ENCODE assay signal across 17 cellular contexts in the genomic region with DNA sequence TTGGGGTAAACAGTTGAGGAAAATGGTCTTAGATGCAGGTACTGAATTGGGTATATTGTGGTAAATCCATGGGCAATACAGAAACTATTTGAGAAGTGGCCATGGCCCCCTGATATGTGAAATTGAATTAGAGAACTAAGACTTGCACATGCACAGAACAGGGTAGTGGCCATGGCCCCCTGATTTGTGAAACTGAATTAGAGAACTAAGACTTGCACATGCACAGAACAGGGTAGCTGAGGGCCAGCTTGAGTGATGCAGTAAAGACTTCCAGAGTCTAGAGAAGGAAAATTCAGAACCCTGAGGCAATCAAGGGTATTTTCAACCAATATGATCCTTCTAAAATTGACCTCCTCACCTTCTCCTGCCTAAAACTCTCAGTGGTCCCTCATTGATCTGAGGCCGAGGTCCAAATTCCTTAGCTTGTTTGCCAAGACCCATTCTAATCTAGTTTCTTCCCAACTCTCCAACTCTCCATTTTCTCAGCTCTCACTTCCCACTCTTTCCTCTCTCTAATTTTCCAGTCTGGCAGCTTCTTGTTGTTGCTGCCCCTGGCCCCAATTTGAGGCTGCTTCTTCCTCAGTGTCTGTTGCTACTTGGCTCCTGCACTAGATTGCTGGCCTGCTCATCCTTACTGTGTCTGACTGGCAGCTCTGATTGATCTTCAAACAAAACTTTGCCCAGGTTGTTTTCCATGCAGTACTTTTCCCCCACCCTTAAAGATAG.
DNase-seq lines count a peak whose midpoint lies in the region; ATAC-seq, FAIRE-seq and TF ChIP-seq lines count a peak whose summit lies in the region.
"Had no signal": no experiment of that assay in that cellular context is flagged by ENCODE, and none has a peak within 500 bp of the region (broad histone marks: within the 10 kb centered on the region; RNA-seq: fewer than 3 reads in every experiment).

No MANE protein-coding gene starts in this region.

- CTCF ChIA-PET in Caco-2 (lab: Charles Lee) (no interaction called here), HEK293 (lab: Yijun Ruan, JAX) (interaction anchor here (0.8 to 1.0 kb wide), 2 partner anchors 26 to 69 kb away, joined by 3 to 4 read pairs; no protein-coding TSS in a partner anchor), WTC11 (lab: Charles Lee) (interaction anchor here (0.9 kb wide), 1 partner anchor 41 kb away, joined by 5 read pairs; no protein-coding TSS in a partner anchor)

- no peak overlapping the region for H2BK5ac ChIP-seq in mesendoderm (ENCODE audit: low read length)

- BruUV-seq in Caco-2 (replicated peaks; lab: Mats Ljungman, UMichigan), result no TSS peak

- H3K36me3 Mint-ChIP-seq in Caco-2 (ENCODE audit: insufficient read depth, unreplicated experiment) (peaks cover 12% of the 10 kb centered on the region), WTC11 (peaks cover 14% of the 10 kb centered on the region)
- H3K36me3 Mint-ChIP-seq: CD4-positive, CD25-positive, alpha-beta regulatory T cell had no signal

- H3K4me1 Mint-ChIP-seq in Caco-2 (ENCODE audit: low read depth, unreplicated experiment) (peaks cover 50% of the 10 kb centered on the region), WTC11 (peaks cover 48% of the 10 kb centered on the region)
- H3K4me1 Mint-ChIP-seq: CD4-positive, CD25-positive, alpha-beta regulatory T cell; IgD-negative memory B cell had no signal

- H3K27ac ChIP-seq in HEK293 (ENCODE audit: extremely low read depth, low read depth, low read length) (no peak overlapping the region), mesendoderm (ENCODE audit: low read depth, low read length) (no peak overlapping the region)
- H3K27ac ChIP-seq: BLaER1 treated with 17β-estradiol and CSF1 and Interleukin-3, amounts not matched to agents 10 nM and 100 nM had no signal

- H3K9ac ChIP-seq in mesendoderm (ENCODE audit: low read length), result no peak overlapping the region
- H3K9ac ChIP-seq: BLaER1 treated with 17β-estradiol and CSF1 and Interleukin-3, amounts not matched to agents 10 nM and 100 nM had no signal

- peak overlapping the region; percentile 46 for H3K56ac ChIP-seq in mesendoderm (ENCODE audit: low read length)

- H3K9me3 Mint-ChIP-seq in Caco-2 (ENCODE audit: unreplicated experiment), result peaks cover 11% of the 10 kb centered on the region
- H3K9me3 Mint-ChIP-seq in WTC11, result peaks cover 13% of the 10 kb centered on the region

- H3K18ac ChIP-seq in mesendoderm (ENCODE audit: low read length), result no peak overlapping the region

- H2AK5ac ChIP-seq in mesendoderm (ENCODE audit: low read length), result no peak overlapping the region

- H3K27me3 ChIP-seq in Caco-2 (replicated peaks; ENCODE audit: control insufficient read depth, insufficient read depth, low read length), result no peaks in the 10 kb centered on the region
- no peaks in the 10 kb centered on the region for H3K27me3 ChIP-seq in mesendoderm (ENCODE audit: insufficient read depth, low read length, poor library complexity)
- H3K27me3 ChIP-seq: BLaER1 treated with 17β-estradiol and CSF1 and Interleukin-3, amounts not matched to agents 10 nM and 100 nM had no signal

- H3K4me3 Mint-ChIP-seq in Caco-2 (ENCODE audit: unreplicated experiment), result peak overlapping the region; percentile 1
- no peak overlapping the region for H3K4me3 Mint-ChIP-seq in WTC11
- H3K4me3 Mint-ChIP-seq: CD4-positive, CD25-positive, alpha-beta regulatory T cell; IgD-negative memory B cell had no signal

- H4K5ac ChIP-seq in mesendoderm (ENCODE audit: low read length), result no peak overlapping the region

- H3K4me2 ChIP-seq in mesendoderm (ENCODE audit: low read length), result no peak overlapping the region
- H3K4me2 ChIP-seq: BLaER1 treated with 17β-estradiol and CSF1 and Interleukin-3, amounts not matched to agents 10 nM and 100 nM had no signal

- peaks cover 39% of the 10 kb centered on the region for H3K79me2 ChIP-seq in mesendoderm (ENCODE audit: control insufficient read depth, insufficient read depth, low read length)

- H3K4ac ChIP-seq in mesendoderm (ENCODE audit: low read depth, low read length), result no peak overlapping the region

- POLR2A ChIA-PET in Caco-2 (lab: Charles Lee) (no interaction called here), HEK293 (lab: Yijun Ruan, JAX) (no interaction called here), WTC11 (lab: Charles Lee) (no interaction called here)

- no peak overlapping the region for H2BK120ac ChIP-seq in mesendoderm (ENCODE audit: low read depth, low read length)

- no peak overlapping the region for H3K23ac ChIP-seq in mesendoderm (ENCODE audit: low read length)

- WGBS in mesendoderm (ENCODE audit: extremely low coverage, insufficient coverage, low lambda C conversion rate), result no CpG with 5 or more reads among the region's 1 CpG

- H3K4me3 ChIP-seq in Caco-2 (ENCODE audit: low read depth, low read length), result no peak overlapping the region
- no peak overlapping the region for H3K4me3 ChIP-seq in HEK293 (ENCODE audit: low read depth, low read length)
- H3K4me3 ChIP-seq in mesendoderm (ENCODE audit: low read length), result no peak overlapping the region
- H3K4me3 ChIP-seq: BLaER1 treated with 17β-estradiol and CSF1 and Interleukin-3, amounts not matched to agents 10 nM and 100 nM had no signal

- H2BK15ac ChIP-seq in mesendoderm (replicated peaks; ENCODE audit: low read depth), result no peak overlapping the region

- no peaks in the 10 kb centered on the region for H3K27me3 Mint-ChIP-seq in Caco-2 (ENCODE audit: insufficient read depth, unreplicated experiment)
- no peaks in the 10 kb centered on the region for H3K27me3 Mint-ChIP-seq in WTC11 (ENCODE audit: low read depth)

- no peak for TF ChIP-seq CTCF in Caco-2 (IDR thresholded peaks at IDR 0.05; ENCODE audit: insufficient read depth in 1 of 2, low read depth in 1 of 2, low read length in 1 of 2, severe bottlenecking in 1 of 2, unreplicated experiment in 1 of 2)
- TF ChIP-seq CTCF in HEK293 (tag by site-specific recombination; IDR thresholded peaks at IDR 0.05), result no peak
- no peak for TF ChIP-seq CTCF in WTC11 (IDR thresholded peaks at IDR 0.05)

- H3K27ac Mint-ChIP-seq in Caco-2 (ENCODE audit: unreplicated experiment) (no peak overlapping the region), WTC11 (peak overlapping the region; percentile 71)
- H3K27ac Mint-ChIP-seq: CD4-positive, CD25-positive, alpha-beta regulatory T cell; IgD-negative memory B cell had no signal

- intact Hi-C loops in Caco-2 (cut with micrococcal nuclease; ENCODE audit: unreplicated experiment), result no loop called here

- H3K4me1 ChIP-seq in Caco-2 (peaks cover 19% of the 10 kb centered on the region), HEK293 (ENCODE audit: control insufficient read depth, insufficient read depth, low read length) (0 out of 2 replicates have a peak, but pooled peaks cover 2% of the 10 kb centered on the region), mesendoderm (ENCODE audit: control insufficient read depth, low read depth, low read length) (peaks cover 9% of the 10 kb centered on the region)
- H3K4me1 ChIP-seq: BLaER1 treated with 17β-estradiol and CSF1 and Interleukin-3, amounts not matched to agents 10 nM and 100 nM had no signal

- H3K79me1 ChIP-seq in mesendoderm (ENCODE audit: low read length), result peaks cover 18% of the 10 kb centered on the region

- H4K8ac ChIP-seq in mesendoderm (ENCODE audit: low read depth, low read length), result no peak overlapping the region

- H3K9me3 ChIP-seq in Caco-2 (no peaks in the 10 kb centered on the region), HEK293 (ENCODE audit: control insufficient read depth, insufficient read depth, low read depth, low read length) (no peaks in the 10 kb centered on the region)
- H3K9me3 ChIP-seq: BLaER1 treated with 17β-estradiol and CSF1 and Interleukin-3, amounts not matched to agents 10 nM and 100 nM had no signal

- H3K36me3 ChIP-seq in Caco-2 (ENCODE audit: control insufficient read depth, insufficient read depth, low read length), result no peaks in the 10 kb centered on the region
- no peaks in the 10 kb centered on the region for H3K36me3 ChIP-seq in HEK293 (ENCODE audit: control insufficient read depth in 2 of 2, insufficient read depth in 1 of 2, low read length in 2 of 2)
- H3K36me3 ChIP-seq in mesendoderm (ENCODE audit: control insufficient read depth, insufficient read depth, low read length), result no peaks in the 10 kb centered on the region
- H3K36me3 ChIP-seq: BLaER1 treated with 17β-estradiol and CSF1 and Interleukin-3, amounts not matched to agents 10 nM and 100 nM had no signal

- DNase-seq in Caco-2 (no peak), WTC11 (ENCODE audit: low spot score) (no peak), mesendoderm (no peak), activated T-cell treated with anti-CD3 and anti-CD28 coated beads for 4 hours (no peak), NCI-H1417 treated with DMSO at 0.1 percent for 48 hours (lab: John Stamatoyannopoulos, UW) (no peak), NCI-H2029 (lab: John Stamatoyannopoulos, UW) (no peak), HTR-8/SVneo (ENCODE audit: insufficient read length, low spot score) (no peak)
- DNase-seq: ACHN; Calu3; CD4-positive, CD25-positive, alpha-beta regulatory T cell; DMS 273 treated with DMSO at 0.1 percent for 48 hours; GOT3; HCEC 1CT had no signal

- ATAC-seq in WTC11, result no peak

- FAIRE-seq in HTR-8/SVneo (lab: Jason Lieb, UNC), result no peak
- FAIRE-seq: GM12891 had no signal

TF ChIP-seq in HEK293, 187 proteins besides CTCF, POLR2A, EP300 and RAD21:
- TF ChIP-seq SP7 (tag by site-specific recombination; IDR thresholded peaks at IDR 0.05), result no peak
- peak; percentile 45; the same call in 1 of the 2 replicates for TF ChIP-seq PRDM1 (tag by site-specific recombination; IDR thresholded peaks at IDR 0.05)
